23 cellular contexts compared by ENCODE assay signal in the genomic region with DNA sequence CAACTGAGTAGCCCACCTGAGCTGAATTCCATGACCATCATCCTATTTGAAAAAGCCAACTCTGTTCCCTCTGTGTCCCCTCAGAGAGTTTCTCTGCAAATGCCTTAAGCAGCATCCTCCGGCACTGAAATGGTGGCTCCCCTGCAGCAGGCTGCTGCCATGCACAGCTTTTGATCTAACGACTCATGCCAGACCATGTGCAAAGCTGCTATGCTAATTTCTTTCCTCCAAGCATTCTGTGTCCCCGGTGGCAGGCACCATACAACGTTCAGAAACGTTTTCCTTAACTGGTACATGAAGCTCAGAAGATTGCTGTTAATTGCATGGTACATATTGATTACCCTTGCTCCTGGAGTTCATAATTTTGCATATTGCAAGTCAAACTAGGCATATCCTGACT.
DNase-seq lines count a peak whose midpoint lies in the region; ATAC-seq and TF ChIP-seq lines count a peak whose summit lies in the region.
"Had no signal": no experiment of that assay in that cellular context is flagged by ENCODE, and none has a peak within 500 bp of the region (broad histone marks: within the 10 kb centered on the region; RNA-seq: fewer than 3 reads in every experiment).

No MANE protein-coding gene starts in this region.

- no peaks in the 10 kb centered on the region for H3K79me1 ChIP-seq in neuronal stem cell (ENCODE audit: low read depth, low read length)

- no peak overlapping the region for H2AK5ac ChIP-seq in neuronal stem cell (ENCODE audit: low read depth, low read length)

- intact Hi-C loops in right lobe of liver (cut with DNase I): no loop called here

- no peak overlapping the region for H3K4ac ChIP-seq in neuronal stem cell (ENCODE audit: low read length)

- H3K36me3 ChIP-seq in neuronal stem cell (replicated peaks in 1 of 2; ENCODE audit: control insufficient read depth in 2 of 2, insufficient read depth in 2 of 2, low read length in 2 of 2) (no peaks in the 10 kb centered on the region), right lobe of liver (no peaks in the 10 kb centered on the region)
- H3K36me3 ChIP-seq: BLaER1 had no signal

- no peak overlapping the region for H3K23ac ChIP-seq in neuronal stem cell (ENCODE audit: low read depth, low read length, poor library complexity)

- H3K9me3 ChIP-seq in neuronal stem cell (replicated peaks in 1 of 2; ENCODE audit: control insufficient read depth in 2 of 2, insufficient read depth in 1 of 2, low read depth in 1 of 2, low read length in 2 of 2) (no peaks in the 10 kb centered on the region), right lobe of liver (no peaks in the 10 kb centered on the region)
- H3K9me3 ChIP-seq: BLaER1 had no signal

- no peak for ATAC-seq in right lobe of liver

- H3K18ac ChIP-seq in neuronal stem cell (ENCODE audit: low read length): no peak overlapping the region

- H3K9ac ChIP-seq in neuronal stem cell (ENCODE audit: low read depth, low read length, poor library complexity): no peak overlapping the region
- H3K9ac ChIP-seq: BLaER1 had no signal

- H3K27me3 ChIP-seq in neuronal stem cell (ENCODE audit: control insufficient read depth in 3 of 3, insufficient read depth in 3 of 3, low read depth in 1 of 3, low read length in 3 of 3) (no peaks in the 10 kb centered on the region), right lobe of liver (no peaks in the 10 kb centered on the region)
- H3K27me3 ChIP-seq: BLaER1 had no signal

- DNase-seq in DMS 273 (lab: John Stamatoyannopoulos, UW; ENCODE audit: unreplicated experiment): peak; percentile 7
- no peak for DNase-seq in DMS 273 treated with DMSO at 0.1 percent for 48 hours (lab: John Stamatoyannopoulos, UW)
- DNase-seq in NCI-H526 treated with DMSO at 0.1 percent for 48 hours (lab: John Stamatoyannopoulos, UW): peak; percentile 9
- DNase-seq in islet precursor cell: peak; percentile 54
- no peak for DNase-seq in neuronal stem cell (ENCODE audit: low spot score)
- DNase-seq in NK-92 treated with Interleukin-12 subunit alpha and Interleukin-12 subunit beta, amount 100 ng/mL, for 24 hours (lab: John Stamatoyannopoulos, UW): no peak
- no peak for DNase-seq in right lobe of liver
- no peak for DNase-seq in NOMO-1 (lab: John Stamatoyannopoulos, UW; ENCODE audit: unreplicated experiment in 2 of 2)
- DNase-seq: ACHN; Calu3; CD4-positive, alpha-beta memory T cell; DMS53; GDM1; Kasumi-1; NCI-H187; NCI-H748 treated with DMSO at 0.1 percent for 48 hours; PC-9; SHP77 treated with DMSO at 0.1 percent for 48 hours; SW 1271 had no signal

- H2AFZ ChIP-seq in neuronal stem cell (ENCODE audit: low read length): peak overlapping the region; percentile 70
- H2AFZ ChIP-seq: PC-9 had no signal

- no peak overlapping the region for H4K91ac ChIP-seq in neuronal stem cell (ENCODE audit: low read depth, low read length, poor library complexity)

- H2BK5ac ChIP-seq in neuronal stem cell (ENCODE audit: low read length): no peak overlapping the region

- H4K8ac ChIP-seq in neuronal stem cell (ENCODE audit: low read depth, low read length): no peak overlapping the region

- H3K14ac ChIP-seq in neuronal stem cell (ENCODE audit: low read length): no peak overlapping the region

- no peak overlapping the region for H2BK12ac ChIP-seq in neuronal stem cell (ENCODE audit: low read length)

- WGBS in neuronal stem cell (ENCODE audit: extremely low coverage in 2 of 2, insufficient read length in 2 of 2, insufficient replicate concordance in 1 of 2), 2 donors: no CpG with 5 or more reads among the region's 5 CpGs
- WGBS in right lobe of liver (ENCODE audit: insufficient coverage, low coverage, low lambda C conversion rate, missing lambda C conversion rate): 40% methylated on average over 3 of the region's 5 CpGs

- H2BK15ac ChIP-seq in neuronal stem cell (ENCODE audit: low read length): no peak overlapping the region

- no peak overlapping the region for H2BK120ac ChIP-seq in neuronal stem cell (ENCODE audit: low read depth, low read length)

- H3K27ac ChIP-seq in neuronal stem cell (replicated peaks; ENCODE audit: low read length): no peak overlapping the region
- H3K27ac ChIP-seq in right lobe of liver: no peak overlapping the region
- H3K27ac ChIP-seq: 22Rv1, BLaER1, PC-9, RWPE1, SK-N-MC had no signal

- H3K4me2 ChIP-seq in neuronal stem cell (ENCODE audit: insufficient read depth, low read length, poor library complexity, severe bottlenecking): no peak overlapping the region
- H3K4me2 ChIP-seq: BLaER1, PC-9 had no signal

- H3K4me3 ChIP-seq in neuronal stem cell (ENCODE audit: low read length in 2 of 2) (no peak overlapping the region), right lobe of liver (no peak overlapping the region)
- H3K4me3 ChIP-seq: BLaER1, PC-9, SK-N-MC had no signal

- TF ChIP-seq POLR2A in right lobe of liver (IDR thresholded peaks at IDR 0.05): no peak

- no peak for TF ChIP-seq CTCF in right lobe of liver (IDR thresholded peaks at IDR 0.05)

- H3K4me1 ChIP-seq in neuronal stem cell (ENCODE audit: control insufficient read depth in 2 of 2, insufficient read depth in 1 of 2, low read depth in 1 of 2, low read length in 2 of 2) (peaks cover 3 to 7% of the 10 kb centered on the region in 2 donors), right lobe of liver (no peaks in the 10 kb centered on the region)
- H3K4me1 ChIP-seq: BLaER1 had no signal

Comparison
In these comparisons a context has a peak if more than half of its experiments do, and no peak if none do; other contexts are left out.
1. DNase-seq: peak in DMS 273 (single experiment), NCI-H526 treated with DMSO at 0.1 percent for 48 hours (single experiment) and islet precursor cell (single experiment); none in DMS 273 treated with DMSO at 0.1 percent for 48 hours (single experiment), neuronal stem cell (single experiment), NK-92 treated with Interleukin-12 subunit alpha and Interleukin-12 subunit beta, amount 100 ng/mL, for 24 hours (single experiment), right lobe of liver (0 of 3) and NOMO-1 (0 of 2).